Comparison of ENCODE assay signal across 11 cellular contexts in genomic region chr2:220076734-220077133, GRCh38.
DNase-seq lines count a peak whose midpoint lies in the region; ATAC-seq and TF ChIP-seq lines count a peak whose summit lies in the region.
"Had no signal": no experiment of that assay in that cellular context is flagged by ENCODE, and none has a peak within 500 bp of the region (broad histone marks: within the 10 kb centered on the region; RNA-seq: fewer than 3 reads in every experiment).

No MANE protein-coding gene starts in this region.

- no peak for TF ChIP-seq CTCF in brain (conservative IDR thresholded peaks at IDR 0.05)

- H3K27ac Mint-ChIP-seq in brain = peak overlapping the region in 3 of 5 experiments; percentile 5 to 17 (median 7)
- H3K27ac Mint-ChIP-seq: stimulated activated memory B cell treated with anti-CD40 and anti-IgM and Interleukin-4, amounts not matched to agents 10 μg/mL and 1 μg/mL and 100 μg/mL, for 72 hours had no signal

- no peaks in the 10 kb centered on the region for H3K36me3 Mint-ChIP-seq in brain
- H3K36me3 Mint-ChIP-seq: stimulated activated memory B cell treated with anti-CD40 and anti-IgM and Interleukin-4, amounts not matched to agents 10 μg/mL and 1 μg/mL and 100 μg/mL, for 72 hours had no signal

- peaks cover 0 to 4% (median 0%) of the 10 kb centered on the region in 5 experiments for H3K9me3 Mint-ChIP-seq in brain
- H3K9me3 Mint-ChIP-seq: stimulated activated memory B cell treated with anti-CD40 and anti-IgM and Interleukin-4, amounts not matched to agents 10 μg/mL and 1 μg/mL and 100 μg/mL, for 72 hours had no signal

- H3K4me1 Mint-ChIP-seq in brain = peaks cover 49% of the 10 kb centered on the region
- H3K4me1 Mint-ChIP-seq: stimulated activated memory B cell treated with anti-CD40 and anti-IgM and Interleukin-4, amounts not matched to agents 10 μg/mL and 1 μg/mL and 100 μg/mL, for 72 hours had no signal

- DNase-seq in NCI-H1417 (lab: John Stamatoyannopoulos, UW) = peak in 2 of 3 experiments; percentile 17 to 53
- DNase-seq in NCI-H1417 treated with DMSO at 0.1 percent for 48 hours (lab: John Stamatoyannopoulos, UW) = no peak
- DNase-seq in iPS-NIHi11 (ENCODE audit: low spot score) = peak; percentile 17
- peak; percentile 47 for DNase-seq in ureter (ENCODE audit: low spot score)
- DNase-seq in activated CD4-positive, CD25-positive, alpha-beta regulatory T cell (lab: John Stamatoyannopoulos, UW) = no peak
- DNase-seq in NCI-H2029 treated with DMSO at 0.1 percent for 48 hours (lab: John Stamatoyannopoulos, UW) = no peak
- DNase-seq: activated naive CD4-positive, alpha-beta T cell treated with anti-CD3 and anti-CD28 coated beads, Interleukin-2, amount 50 U/mL, for 16 hours; NCI-H226 had no signal

- H3K27me3 Mint-ChIP-seq in brain = no peaks in the 10 kb centered on the region
- H3K27me3 Mint-ChIP-seq: stimulated activated memory B cell treated with anti-CD40 and anti-IgM and Interleukin-4, amounts not matched to agents 10 μg/mL and 1 μg/mL and 100 μg/mL, for 72 hours had no signal

- no peak overlapping the region for H3K4me3 Mint-ChIP-seq in brain
- H3K4me3 Mint-ChIP-seq: stimulated activated memory B cell treated with anti-CD40 and anti-IgM and Interleukin-4, amounts not matched to agents 10 μg/mL and 1 μg/mL and 100 μg/mL, for 72 hours had no signal

- ATAC-seq in GM21367 (IDR thresholded peaks at IDR 0.05; ENCODE audit: unreplicated experiment) = no peak
- ATAC-seq: stimulated activated memory B cell treated with anti-CD40 and anti-IgM and Interleukin-4, amounts not matched to agents 10 μg/mL and 1 μg/mL and 100 μg/mL, for 72 hours had no signal

Comparison
In these comparisons a context has a peak if more than half of its experiments do, and no peak if none do; other contexts are left out.
1. DNase-seq: peak in NCI-H1417 (2 of 3), iPS-NIHi11 (single experiment) and ureter (single experiment); none in NCI-H1417 treated with DMSO at 0.1 percent for 48 hours (single experiment), activated CD4-positive, CD25-positive, alpha-beta regulatory T cell (0 of 4) and NCI-H2029 treated with DMSO at 0.1 percent for 48 hours (single experiment).